Comparison of ENCODE assay signal across 16 cellular contexts in genomic region chr21:15422761-15423160, GRCh38.
DNase-seq lines count a peak whose midpoint lies in the region; ATAC-seq and TF ChIP-seq lines count a peak whose summit lies in the region.
"Had no signal": no experiment of that assay in that cellular context is flagged by ENCODE, and none has a peak within 500 bp of the region (broad histone marks: within the 10 kb centered on the region; RNA-seq: fewer than 3 reads in every experiment).

No MANE protein-coding gene starts in this region.

- H3K23me2 ChIP-seq in H9 (ENCODE audit: insufficient read length, low read depth, low read length, poor library complexity, severe bottlenecking), result no peaks in the 10 kb centered on the region

- no peak overlapping the region for H2AK5ac ChIP-seq in H9 (ENCODE audit: insufficient read length, low read length)

- H3K27ac ChIP-seq in H9 (ENCODE audit: insufficient read length, low read depth, low read length), result no peak overlapping the region
- H3K27ac ChIP-seq in substantia nigra (ENCODE audit: low read depth, low read length, poor library complexity, severe bottlenecking), result no peak overlapping the region
- H3K27ac ChIP-seq in MM.1S (ENCODE audit: low read length), result no peak overlapping the region
- H3K27ac ChIP-seq: ascending aorta; BLaER1 treated with 17β-estradiol and CSF1 and Interleukin-3, amounts not matched to agents 10 nM and 100 nM had no signal

- no peaks in the 10 kb centered on the region for H3K36me3 ChIP-seq in MM.1S (replicated peaks; ENCODE audit: insufficient read depth, low read length)
- H3K36me3 ChIP-seq: ascending aorta, MG63 had no signal

- no peak overlapping the region for H4K5ac ChIP-seq in H9 (ENCODE audit: insufficient read length, low read depth, low read length)

- H2BK5ac ChIP-seq in H9 (ENCODE audit: insufficient read length, low read length), result no peak overlapping the region

- no peaks in the 10 kb centered on the region for H3K27me3 ChIP-seq in H9 (ENCODE audit: insufficient read depth, low read length)
- peaks cover 4% of the 10 kb centered on the region; the same call in 1 of the 2 replicates for H3K27me3 ChIP-seq in MM.1S (replicated peaks; ENCODE audit: insufficient read depth, low read length)
- H3K27me3 ChIP-seq: ascending aorta; BLaER1 treated with 17β-estradiol and CSF1 and Interleukin-3, amounts not matched to agents 10 nM and 100 nM; MG63 had no signal

- H3K9me3 Mint-ChIP-seq in H9, result no peaks in the 10 kb centered on the region; a peak in 1 of 5 replicates

- no peak overlapping the region for H3K4me2 ChIP-seq in H9 (ENCODE audit: insufficient read depth, insufficient read length, low read length)
- no peak overlapping the region for H3K4me2 ChIP-seq in MM.1S (ENCODE audit: low read depth, low read length)
- H3K4me2 ChIP-seq: BLaER1 treated with 17β-estradiol and CSF1 and Interleukin-3, amounts not matched to agents 10 nM and 100 nM had no signal

- no peak overlapping the region for H2BK20ac ChIP-seq in H9 (ENCODE audit: low read depth, low read length, poor library complexity, severe bottlenecking)

- ATAC-seq in GM18873 (IDR thresholded peaks at IDR 0.05; ENCODE audit: low FRiP score, unreplicated experiment), result no peak
- ATAC-seq: HCT116 had no signal

- peaks cover 2% of the 10 kb centered on the region for H3K27me3 Mint-ChIP-seq in H9 (ENCODE audit: low read depth)

- no peaks in the 10 kb centered on the region for H3K9me2 ChIP-seq in MM.1S (replicated peaks; ENCODE audit: insufficient read depth, low read length)

- TF ChIP-seq CTCF in AG09319 (IDR thresholded peaks at IDR 0.05; ENCODE audit: low read depth, low read length) (no peak), H9 (conservative IDR thresholded peaks at IDR 0.05) (no peak), MM.1S (IDR thresholded peaks at IDR 0.05; ENCODE audit: low read length) (no peak)

- H2AFZ ChIP-seq in H9 (ENCODE audit: low read length), result no peak overlapping the region
- H2AFZ ChIP-seq in MM.1S (ENCODE audit: low read length), result no peak overlapping the region

- no peak overlapping the region for H2BK120ac ChIP-seq in H9 (ENCODE audit: low read depth, low read length, poor library complexity, severe bottlenecking)

- no peaks in the 10 kb centered on the region for H3K79me1 ChIP-seq in H9 (ENCODE audit: insufficient read depth, low read depth, low read length, poor library complexity, severe bottlenecking)

- H3K56ac ChIP-seq in H9 (ENCODE audit: insufficient read length, low read depth, low read length), result no peak overlapping the region

- H3K79me2 ChIP-seq in H9 (ENCODE audit: insufficient read depth, low read length), result no peaks in the 10 kb centered on the region
- H3K79me2 ChIP-seq in MM.1S (ENCODE audit: low read length), result no peaks in the 10 kb centered on the region

- no peak overlapping the region for H2BK12ac ChIP-seq in H9 (ENCODE audit: insufficient read length, low read depth, low read length)

- no peak overlapping the region for H2BK15ac ChIP-seq in H9 (ENCODE audit: low read depth, low read length)

- no peak overlapping the region for H3K4me3 ChIP-seq in MM.1S (ENCODE audit: low read length)
- H3K4me3 ChIP-seq: ascending aorta; BLaER1 treated with 17β-estradiol and CSF1 and Interleukin-3, amounts not matched to agents 10 nM and 100 nM; MG63 had no signal

- peaks cover 53 to 61% of the 10 kb centered on the region in 2 experiments for H3K4me1 Mint-ChIP-seq in H9

- H3K4ac ChIP-seq in H9 (ENCODE audit: low read depth, low read length), result no peak overlapping the region

- DNase-seq in AG09319 (ENCODE audit: extremely low read depth, low read depth) (peak; percentile 0), H9 (no peak), amniotic epithelial cell (ENCODE audit: low read depth) (peak; percentile 97), kidney glomerular epithelial cell (lab: John Stamatoyannopoulos, UW) (peak; percentile 63), substantia nigra (lab: John Stamatoyannopoulos, UW) (no peak), MM.1S (no peak), inferior parietal cortex (ENCODE audit: extremely low spot score) (no peak)
- DNase-seq: activated CD4-positive, alpha-beta T cell treated with anti-CD3 and anti-CD28 coated beads for 4 hours; MG63; occipital lobe; SIG-M5; stimulated activated CD4-positive, alpha-beta T cell treated with anti-CD3 and anti-CD28 coated beads, Interleukin-2, amount 100 ng/mL, for 24 hours had no signal

- no CpG with 5 or more reads among the region's 3 CpGs for whole genome bisulfite sequencing in H9 (ENCODE audit: extremely low coverage, insufficient read length, low lambda C conversion rate)

- no peak overlapping the region for H3K4me3 Mint-ChIP-seq in H9

- no peak overlapping the region for H3K23ac ChIP-seq in H9 (ENCODE audit: insufficient read length, low read depth, low read length)

- H4K91ac ChIP-seq in H9 (ENCODE audit: insufficient read length, low read depth, low read length), result no peak overlapping the region

- H3K9me3 ChIP-seq in H9 (ENCODE audit: control insufficient read depth, low read depth, low read length), result no peaks in the 10 kb centered on the region
- H3K9me3 ChIP-seq in MM.1S (replicated peaks; ENCODE audit: insufficient read depth, low read length), result no peaks in the 10 kb centered on the region
- H3K9me3 ChIP-seq: ascending aorta, MG63 had no signal

- H4K20me1 ChIP-seq in H9 (ENCODE audit: control insufficient read depth, insufficient read depth, insufficient read length) (no peaks in the 10 kb centered on the region), MM.1S (ENCODE audit: insufficient read depth, low read length) (no peaks in the 10 kb centered on the region)
- H4K20me1 ChIP-seq: BLaER1 treated with 17β-estradiol and CSF1 and Interleukin-3, amounts not matched to agents 10 nM and 100 nM had no signal

- H3K14ac ChIP-seq in H9 (ENCODE audit: insufficient read depth, low read length), result no peak overlapping the region

- H3T11ph ChIP-seq in H9 (ENCODE audit: low read length), result no peak overlapping the region

- H3K9ac ChIP-seq in H9 (ENCODE audit: extremely low read depth, insufficient read length, low read length) (no peak overlapping the region), MM.1S (ENCODE audit: low read length) (no peak overlapping the region)
- H3K9ac ChIP-seq: BLaER1 treated with 17β-estradiol and CSF1 and Interleukin-3, amounts not matched to agents 10 nM and 100 nM had no signal

- H3K18ac ChIP-seq in H9 (ENCODE audit: insufficient read length, low read depth, low read length), result no peak overlapping the region

- H4K8ac ChIP-seq in H9 (replicated peaks; ENCODE audit: insufficient read length, low read depth, low read length), result no peak overlapping the region

- H3K27ac Mint-ChIP-seq in H9, result peak overlapping the region; percentile 37 to 97 (median 80); a peak in 5 of 7 replicates

- H3K4me1 ChIP-seq in H9 (ENCODE audit: insufficient read depth, low read length), result peaks cover 19% of the 10 kb centered on the region
- H3K4me1 ChIP-seq in MM.1S (ENCODE audit: low read length), result no peaks in the 10 kb centered on the region
- H3K4me1 ChIP-seq: ascending aorta had no signal

- peaks cover 0 to 12% (median 0%) of the 10 kb centered on the region in 3 experiments; a peak in 4 of 7 replicates for H3K36me3 Mint-ChIP-seq in H9 (ENCODE audit: insufficient read depth in 1 of 3, low read depth in 3 of 3)

- H3F3A ChIP-seq in MM.1S (ENCODE audit: insufficient read depth, low read length), result no peaks in the 10 kb centered on the region

Comparison
In these comparisons a context has a peak if more than half of its experiments do, and no peak if none do; other contexts are left out.
1. DNase-seq: peak in AG09319 (single experiment), amniotic epithelial cell (single experiment) and kidney glomerular epithelial cell (single experiment); none in H9 (single experiment), substantia nigra (0 of 49), MM.1S (single experiment) and inferior parietal cortex (single experiment).